ENCODE assay signal across 26 cellular contexts in genomic region chr2:173553589-173553988, GRCh38.
A peak's percentile ranks its signal among the peaks of the same experiment; 100 is the strongest.
DNase-seq lines count a peak whose midpoint lies in the region; ATAC-seq, FAIRE-seq and TF ChIP-seq lines count a peak whose summit lies in the region.
"Had no signal": no experiment of that assay in that cellular context is flagged by ENCODE, and none has a peak within 500 bp of the region (broad histone marks: within the 10 kb centered on the region; RNA-seq: fewer than 3 reads in every experiment).

No MANE protein-coding gene starts in this region.

- H3K27me3 ChIP-seq in astrocyte (ENCODE audit: insufficient read depth, low read length), result peaks cover 3% of the 10 kb centered on the region

- H2AFZ ChIP-seq in astrocyte (ENCODE audit: low read depth, low read length), result no peak overlapping the region

- no peaks in the 10 kb centered on the region for H3K4me1 ChIP-seq in astrocyte (ENCODE audit: insufficient read depth, low read length)
- H3K4me1 ChIP-seq: gastrocnemius medialis had no signal

- H3K4me3 ChIP-seq in astrocyte (ENCODE audit: insufficient read depth, low read depth, low read length), result no peak overlapping the region
- H3K4me3 ChIP-seq: gastrocnemius medialis, skin epidermis, stomach had no signal

- H3K9me3 Mint-ChIP-seq in astrocyte (ENCODE audit: unreplicated experiment), result peaks cover 4% of the 10 kb centered on the region
- H3K9me3 Mint-ChIP-seq in WTC11, result peaks cover 30% of the 10 kb centered on the region
- H3K9me3 Mint-ChIP-seq: activated CD4-positive, alpha-beta memory T cell treated with anti-CD3 and anti-CD28 coated beads, Interleukin-2, amount 10 ng/mL, durations not matched to agents 7 days and 5 days had no signal

- H3K27ac Mint-ChIP-seq in astrocyte (ENCODE audit: unreplicated experiment) (no peak overlapping the region), WTC11 (no peak overlapping the region)
- H3K27ac Mint-ChIP-seq: activated CD4-positive, alpha-beta memory T cell treated with anti-CD3 and anti-CD28 coated beads, Interleukin-2, amount 10 ng/mL, durations not matched to agents 7 days and 5 days; brain; CD4-positive, CD25-positive, alpha-beta regulatory T cell; progenitor cell of endocrine pancreas; type B pancreatic cell had no signal

- H3K4me1 Mint-ChIP-seq in astrocyte (ENCODE audit: low read depth, unreplicated experiment) (peaks cover 16% of the 10 kb centered on the region), WTC11 (peaks cover 23% of the 10 kb centered on the region)
- H3K4me1 Mint-ChIP-seq: activated CD4-positive, alpha-beta memory T cell treated with anti-CD3 and anti-CD28 coated beads, Interleukin-2, amount 10 ng/mL, durations not matched to agents 7 days and 5 days; CD4-positive, CD25-positive, alpha-beta regulatory T cell had no signal

- H3K36me3 ChIP-seq in astrocyte (ENCODE audit: insufficient read depth, low read length), result no peaks in the 10 kb centered on the region
- H3K36me3 ChIP-seq: gastrocnemius medialis, stomach had no signal

- CTCF ChIA-PET in WTC11 (lab: Charles Lee), result no interaction called here

- H4K20me1 ChIP-seq in astrocyte (ENCODE audit: insufficient read depth, low read length), result no peaks in the 10 kb centered on the region

- DNase-seq in ACHN (peak; percentile 44), HCEC 1CT (peak; percentile 47), astrocyte (ENCODE audit: low read depth) (peak; percentile 30), iris pigment epithelial cell (ENCODE audit: low read depth) (peak; percentile 50), WTC11 (ENCODE audit: low spot score) (no peak), SHP77 (lab: John Stamatoyannopoulos, UW) (no peak)
- DNase-seq: activated CD4-positive, alpha-beta memory T cell treated with anti-CD3 and anti-CD28 coated beads, Interleukin-2, amount 10 ng/mL, durations not matched to agents 7 days and 5 days; activated naive CD4-positive, alpha-beta T cell treated with anti-CD3 and anti-CD28 coated beads, Interleukin-2, amount 50 U/mL, for 16 hours; activated T-cell treated with anti-CD3 and anti-CD28 coated beads, Interleukin-2, amount 50 U/mL, for 1 hour; CD4-positive, CD25-positive, alpha-beta regulatory T cell; gastrocnemius medialis; NCI-H1417; NCI-H2171 treated with DMSO at 0.1 percent for 48 hours; SIG-M5; stimulated activated CD4-positive, alpha-beta T cell treated with anti-CD3 and anti-CD28 coated beads, Interleukin-2, amount 100 ng/mL, for 48 hours; stomach; T-helper 2 cell had no signal

- H3K79me2 ChIP-seq in astrocyte (ENCODE audit: insufficient read depth, low read length), result no peaks in the 10 kb centered on the region

- POLR2A ChIA-PET in WTC11 (lab: Charles Lee), result no interaction called here

- no peaks in the 10 kb centered on the region for H3K9me3 ChIP-seq in astrocyte (ENCODE audit: insufficient read depth, low read depth, low read length)
- H3K9me3 ChIP-seq: gastrocnemius medialis, stomach had no signal

- H3K9ac ChIP-seq in astrocyte (ENCODE audit: low read length), result no peak overlapping the region

- peak; percentile 9 for FAIRE-seq in astrocyte (lab: Jason Lieb, UNC)
- FAIRE-seq: A204.1, colon, endometrium had no signal

- H3K36me3 Mint-ChIP-seq in astrocyte (ENCODE audit: low read depth, unreplicated experiment), result peaks cover 2% of the 10 kb centered on the region
- H3K36me3 Mint-ChIP-seq in WTC11, result peaks cover 14% of the 10 kb centered on the region
- H3K36me3 Mint-ChIP-seq: CD4-positive, CD25-positive, alpha-beta regulatory T cell; type B pancreatic cell had no signal

- no peak overlapping the region for H3K27ac ChIP-seq in astrocyte (ENCODE audit: low read depth, low read length)
- H3K27ac ChIP-seq: gastrocnemius medialis, skin epidermis, stomach had no signal

- H3K27me3 Mint-ChIP-seq in astrocyte (ENCODE audit: low read depth, unreplicated experiment), result peaks cover 6% of the 10 kb centered on the region
- no peaks in the 10 kb centered on the region for H3K27me3 Mint-ChIP-seq in WTC11 (ENCODE audit: low read depth)

- no peak overlapping the region for H3K4me3 Mint-ChIP-seq in astrocyte (ENCODE audit: unreplicated experiment)
- no peak overlapping the region for H3K4me3 Mint-ChIP-seq in WTC11
- H3K4me3 Mint-ChIP-seq: activated CD4-positive, alpha-beta memory T cell treated with anti-CD3 and anti-CD28 coated beads, Interleukin-2, amount 10 ng/mL, durations not matched to agents 7 days and 5 days; brain; CD4-positive, CD25-positive, alpha-beta regulatory T cell; type B pancreatic cell had no signal

- ATAC-seq in HG02885 (IDR thresholded peaks at IDR 0.05; ENCODE audit: poor library complexity, unreplicated experiment) (no peak), WTC11 (no peak), HG03571 (IDR thresholded peaks at IDR 0.05; ENCODE audit: unreplicated experiment) (no peak)
- ATAC-seq: gastrocnemius medialis had no signal

- TF ChIP-seq CTCF in astrocyte (IDR thresholded peaks at IDR 0.05; ENCODE audit: insufficient read depth, low read depth, low read length) (no peak), WTC11 (IDR thresholded peaks at IDR 0.05) (no peak)

- in situ Hi-C loops in ACHN (cut with HindIII; ENCODE audit: low pct_ligation_motif_present, low pct_unique_long_range_greater_than_20kb, low sequenced_read_pairs), result no loop called here

- peak overlapping the region; percentile 21 for H3K4me2 ChIP-seq in astrocyte (ENCODE audit: low read length)

TF ChIP-seq in WTC11, 78 proteins besides CTCF, POLR2A, EP300 and RAD21:
- TF ChIP-seq HMGXB4 (CRISPR knock-in tag; IDR thresholded peaks at IDR 0.05), result no peak
- TF ChIP-seq AR (CRISPR knock-in tag; IDR thresholded peaks at IDR 0.05), result no peak
- no peak for TF ChIP-seq FOXP1 (CRISPR knock-in tag; IDR thresholded peaks at IDR 0.05; ENCODE audit: borderline replicate concordance)
- no peak for TF ChIP-seq SP1 (CRISPR knock-in tag; conservative IDR thresholded peaks at IDR 0.05)
- TF ChIP-seq ZNF396 (CRISPR knock-in tag; IDR thresholded peaks at IDR 0.05; ENCODE audit: borderline replicate concordance), result no peak
- TF ChIP-seq TEAD1 (CRISPR knock-in tag; IDR thresholded peaks at IDR 0.05), result no peak
- TF ChIP-seq GTF2I (CRISPR knock-in tag; conservative IDR thresholded peaks at IDR 0.05), result no peak
- no peak for TF ChIP-seq NR2C2 (CRISPR knock-in tag; IDR thresholded peaks at IDR 0.05)
- no peak for TF ChIP-seq NFYB (CRISPR knock-in tag; conservative IDR thresholded peaks at IDR 0.05; ENCODE audit: low read depth)
TF ChIP-seq in WTC11: peak in this region for 0.

Comparison
In these comparisons a context has a peak if more than half of its experiments do, and no peak if none do; other contexts are left out.
1. DNase-seq: peak in ACHN (single experiment), HCEC 1CT (single experiment), astrocyte (single experiment) and iris pigment epithelial cell (single experiment); none in WTC11 (single experiment) and SHP77 (0 of 2).